In genomic region chr1:151994956-151995355, GRCh38 we compare ENCODE assay signal across 1 cellular context.
TF ChIP-seq lines count a peak whose summit lies in the region.

No MANE protein-coding gene starts in this region.

TF ChIP-seq in WTC11, 78 proteins besides CTCF, POLR2A, EP300 and RAD21 (continued from another document):
- TF ChIP-seq, protein P1, sequence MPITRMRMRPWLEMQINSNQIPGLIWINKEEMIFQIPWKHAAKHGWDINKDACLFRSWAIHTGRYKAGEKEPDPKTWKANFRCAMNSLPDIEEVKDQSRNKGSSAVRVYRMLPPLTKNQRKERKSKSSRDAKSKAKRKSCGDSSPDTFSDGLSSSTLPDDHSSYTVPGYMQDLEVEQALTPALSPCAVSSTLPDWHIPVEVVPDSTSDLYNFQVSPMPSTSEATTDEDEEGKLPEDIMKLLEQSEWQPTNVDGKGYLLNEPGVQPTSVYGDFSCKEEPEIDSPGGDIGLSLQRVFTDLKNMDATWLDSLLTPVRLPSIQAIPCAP (CRISPR knock-in tag; IDR thresholded peaks at IDR 0.05) = no peak
- TF ChIP-seq E2F4 (CRISPR knock-in tag; IDR thresholded peaks at IDR 0.05; ENCODE audit: borderline replicate concordance, low read depth) (no peak), ZNF416 (CRISPR knock-in tag; IDR thresholded peaks at IDR 0.05) (no peak), ELF4 (CRISPR knock-in tag; IDR thresholded peaks at IDR 0.05; ENCODE audit: low read depth) (no peak), NFYB (CRISPR knock-in tag; conservative IDR thresholded peaks at IDR 0.05; ENCODE audit: low read depth) (no peak), CBFB (CRISPR knock-in tag; IDR thresholded peaks at IDR 0.05; ENCODE audit: low read depth) (no peak), ZNF671 (CRISPR knock-in tag; IDR thresholded peaks at IDR 0.05) (no peak)
- TF ChIP-seq, protein P2, sequence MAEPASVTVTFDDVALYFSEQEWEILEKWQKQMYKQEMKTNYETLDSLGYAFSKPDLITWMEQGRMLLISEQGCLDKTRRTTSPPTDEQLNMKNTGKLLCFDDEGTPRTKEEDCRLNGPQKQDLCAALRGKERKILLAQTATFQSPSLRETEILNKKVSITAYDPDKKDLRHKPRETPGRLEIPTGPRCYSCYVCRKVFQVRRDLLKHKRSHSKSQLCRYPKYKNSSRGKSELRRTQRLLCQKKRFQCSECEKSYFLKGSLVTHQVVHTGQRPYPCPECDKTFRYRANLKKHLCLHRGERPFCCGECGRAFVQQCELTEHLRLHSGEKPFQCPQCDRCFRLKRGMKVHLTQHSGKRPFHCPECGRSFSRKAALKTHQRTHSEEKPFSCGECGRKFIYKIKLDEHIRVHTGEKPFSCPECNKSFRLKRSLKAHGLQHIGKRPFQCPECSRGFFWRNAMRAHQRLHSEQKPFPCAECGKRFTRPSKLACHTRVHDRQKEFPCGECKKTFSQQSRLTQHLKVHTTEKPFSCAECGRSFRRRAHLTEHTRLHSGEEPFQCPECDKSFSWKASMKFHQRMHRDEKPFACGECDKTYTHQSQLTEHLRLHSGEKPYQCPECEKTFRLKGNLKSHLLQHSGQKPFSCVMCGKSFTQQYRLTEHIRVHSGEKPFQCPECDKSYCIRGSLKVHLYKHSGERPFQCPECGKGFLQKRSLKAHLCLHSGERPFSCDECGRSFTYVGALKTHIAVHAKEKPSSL (CRISPR knock-in tag; conservative IDR thresholded peaks at IDR 0.05) = no peak
